18 cellular contexts compared by ENCODE assay signal in the genomic region with DNA sequence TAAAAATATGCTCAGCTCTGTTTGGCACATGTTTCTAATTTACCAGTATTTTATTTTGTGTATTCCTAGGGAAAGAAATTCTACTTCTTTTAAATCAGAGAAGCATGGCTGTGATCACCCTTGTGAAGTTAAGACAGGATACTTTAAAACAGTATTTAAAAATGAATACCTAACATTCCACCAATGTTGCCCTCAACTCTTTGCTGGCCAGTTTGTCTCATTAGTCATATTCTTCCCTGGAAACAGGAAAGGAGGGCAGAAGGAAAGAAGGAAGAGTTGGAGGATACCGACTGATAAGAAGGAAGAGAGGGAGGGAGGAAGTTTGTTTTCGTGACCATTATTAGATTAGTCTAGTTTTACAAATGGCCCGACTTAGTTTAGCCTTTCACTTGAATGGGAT.
A peak's percentile ranks its signal among the peaks of the same experiment; 100 is the strongest.
DNase-seq lines count a peak whose midpoint lies in the region; ATAC-seq and TF ChIP-seq lines count a peak whose summit lies in the region.
"Had no signal": no experiment of that assay in that cellular context is flagged by ENCODE, and none has a peak within 500 bp of the region (broad histone marks: within the 10 kb centered on the region; RNA-seq: fewer than 3 reads in every experiment).

No MANE protein-coding gene starts in this region.

- ATAC-seq in HG02571 (IDR thresholded peaks at IDR 0.05; ENCODE audit: unreplicated experiment) = no peak
- ATAC-seq: gastroesophageal sphincter, natural killer cell had no signal

- no peaks in the 10 kb centered on the region for H3K9me3 ChIP-seq in SK-N-MC (ENCODE audit: low read depth, low read length)
- H3K9me3 ChIP-seq: gastroesophageal sphincter, SJCRH30, stomach had no signal

- H3K4me3 Mint-ChIP-seq in osteocyte (ENCODE audit: unreplicated experiment) = no peak overlapping the region
- H3K4me3 Mint-ChIP-seq: activated naive CD8-positive, alpha-beta T cell; CD4-positive, alpha-beta memory T cell; dendritic cell treated with granulocyte-macrophage colony-stimulating factor and Interleukin-4, amounts not matched to agents 40 ng/mL and 50 ng/mL, for 4 days; natural killer cell had no signal

- TF ChIP-seq CTCF in osteocyte (IDR thresholded peaks at IDR 0.05) = no peak

- H3K27ac Mint-ChIP-seq in osteocyte (ENCODE audit: unreplicated experiment) = peak overlapping the region; percentile 48
- H3K27ac Mint-ChIP-seq: activated naive CD8-positive, alpha-beta T cell; CD4-positive, alpha-beta memory T cell; dendritic cell treated with granulocyte-macrophage colony-stimulating factor and Interleukin-4, amounts not matched to agents 40 ng/mL and 50 ng/mL, for 4 days; natural killer cell had no signal

- H3K4me3 ChIP-seq in SK-N-MC = peak overlapping the region; percentile 50
- H3K4me3 ChIP-seq: gastroesophageal sphincter, SJCRH30, stomach had no signal

- peak; percentile 35 for DNase-seq in GM03348 (ENCODE audit: low spot score)
- DNase-seq in SK-N-MC (ENCODE audit: low read depth, low spot score) = peak; percentile 18
- DNase-seq in fibroblast of gingiva (ENCODE audit: low read depth) = peak; percentile 49
- DNase-seq in osteocyte (ENCODE audit: extremely low spot score, unreplicated experiment) = no peak
- DNase-seq in substantia nigra (lab: John Stamatoyannopoulos, UW) = no peak
- DNase-seq in NCI-H2029 treated with DMSO at 0.1 percent for 48 hours (lab: John Stamatoyannopoulos, UW) = no peak
- no peak for DNase-seq in T-helper 2 cell
- DNase-seq: CD4-positive, alpha-beta memory T cell; KBM-7; natural killer cell; NCI-H1930; SJCRH30; stomach had no signal

- no peaks in the 10 kb centered on the region for H3K9me3 Mint-ChIP-seq in osteocyte (ENCODE audit: unreplicated experiment)
- H3K9me3 Mint-ChIP-seq: CD4-positive, alpha-beta memory T cell; dendritic cell treated with granulocyte-macrophage colony-stimulating factor and Interleukin-4, amounts not matched to agents 40 ng/mL and 50 ng/mL, for 4 days; natural killer cell had no signal

- H3K27ac ChIP-seq in SK-N-MC (peak overlapping the region; percentile 71; the same call in 1 of the 2 replicates), substantia nigra (ENCODE audit: low read depth, low read length, poor library complexity, severe bottlenecking) (no peak overlapping the region)
- H3K27ac ChIP-seq: gastroesophageal sphincter, SJCRH30, stomach, VCaP had no signal

- no peaks in the 10 kb centered on the region for H3K27me3 Mint-ChIP-seq in osteocyte (ENCODE audit: unreplicated experiment)
- H3K27me3 Mint-ChIP-seq: dendritic cell treated with granulocyte-macrophage colony-stimulating factor and Interleukin-4, amounts not matched to agents 40 ng/mL and 50 ng/mL, for 4 days had no signal

- no peaks in the 10 kb centered on the region for H3K36me3 Mint-ChIP-seq in osteocyte (ENCODE audit: unreplicated experiment)
- H3K36me3 Mint-ChIP-seq: activated naive CD8-positive, alpha-beta T cell; CD4-positive, alpha-beta memory T cell; natural killer cell had no signal

- H3K9ac ChIP-seq in SK-N-MC (ENCODE audit: insufficient read length) = no peak overlapping the region

- peaks cover 32% of the 10 kb centered on the region for H3K4me1 Mint-ChIP-seq in osteocyte (ENCODE audit: unreplicated experiment)
- H3K4me1 Mint-ChIP-seq: CD4-positive, alpha-beta memory T cell; natural killer cell had no signal

- no peaks in the 10 kb centered on the region for H3K36me3 ChIP-seq in SK-N-MC (ENCODE audit: insufficient read depth, low read length)
- H3K36me3 ChIP-seq: gastroesophageal sphincter, SJCRH30, stomach had no signal

Comparison
In these comparisons a context has a peak if more than half of its experiments do, and no peak if none do; other contexts are left out.
1. DNase-seq: peak in GM03348 (single experiment), SK-N-MC (single experiment) and fibroblast of gingiva (single experiment); none in osteocyte (single experiment), substantia nigra (0 of 49), NCI-H2029 treated with DMSO at 0.1 percent for 48 hours (single experiment) and T-helper 2 cell (0 of 5).